Comparison of ENCODE assay signal across 8 cellular contexts in the genomic region with DNA sequence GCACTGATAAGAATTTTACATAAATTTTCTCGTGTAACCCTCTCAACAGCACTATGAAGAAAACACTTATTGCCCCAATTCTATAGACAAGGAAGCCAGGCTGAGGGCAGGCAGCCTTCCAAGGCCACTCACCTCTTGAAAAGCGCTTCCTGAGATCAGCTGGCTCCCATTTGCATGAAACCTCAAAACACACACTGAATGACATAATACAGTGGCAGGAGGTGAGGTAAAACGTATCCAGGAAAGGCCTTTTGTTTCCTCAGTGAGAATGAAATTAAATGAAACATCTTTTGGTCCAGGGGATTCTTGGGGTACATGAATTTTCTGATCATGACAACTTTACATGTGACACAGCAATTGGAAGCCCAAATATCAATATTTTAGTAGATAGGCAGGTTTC.
DNase-seq lines count a peak whose midpoint lies in the region; ATAC-seq and TF ChIP-seq lines count a peak whose summit lies in the region.

No MANE protein-coding gene starts in this region.

- H3K36me3 Mint-ChIP-seq in T-helper 17 cell (ENCODE audit: low read depth) = no peaks in the 10 kb centered on the region

- no peak for TF ChIP-seq CTCF in gastrocnemius medialis (IDR thresholded peaks at IDR 0.05 in 4 of 5, conservative IDR thresholded peaks at IDR 0.05 in 1 of 5)

- H3K27me3 ChIP-seq in effector memory CD4-positive, alpha-beta T cell (replicated peaks; ENCODE audit: control insufficient read depth, insufficient read depth, low read length, poor library complexity, severe bottlenecking) = no peaks in the 10 kb centered on the region
- no peaks in the 10 kb centered on the region for H3K27me3 ChIP-seq in gastrocnemius medialis

- TF ChIP-seq POLR2A in gastrocnemius medialis (IDR thresholded peaks at IDR 0.05) = no peak

- in situ Hi-C loops in gastrocnemius medialis (cut with MboI; ENCODE audit: low sequenced_read_pairs in 4 of 4) = no loop called here

- H3K9me3 ChIP-seq in T-helper 17 cell (ENCODE audit: control insufficient read depth, low read length, poor library complexity, severe bottlenecking) = no peaks in the 10 kb centered on the region
- H3K9me3 ChIP-seq in effector memory CD4-positive, alpha-beta T cell (ENCODE audit: control insufficient read depth, low read length) = no peaks in the 10 kb centered on the region
- no peaks in the 10 kb centered on the region for H3K9me3 ChIP-seq in gastrocnemius medialis

- intact Hi-C loops in gastrocnemius medialis (cut with DNase I; ENCODE audit: low total_unique reads) = no loop called here

- DNase-seq in A172 (ENCODE audit: low spot score) (peak; percentile 44), T-helper 17 cell (no peak), medulla oblongata (ENCODE audit: extremely low spot score) (peak; percentile 2), gastrocnemius medialis (no peak), NCI-H2171 (lab: John Stamatoyannopoulos, UW) (no peak)
- no peak for DNase-seq in effector memory CD4-positive, alpha-beta T cell

- H3K4me1 Mint-ChIP-seq in T-helper 17 cell = peaks cover 14% of the 10 kb centered on the region

- H3K27ac Mint-ChIP-seq in T-helper 17 cell = peak overlapping the region; percentile 87

- no peak overlapping the region for H3K4me3 ChIP-seq in effector memory CD4-positive, alpha-beta T cell (ENCODE audit: insufficient read depth, low read depth, low read length, poor library complexity, severe bottlenecking)
- no peak overlapping the region for H3K4me3 ChIP-seq in gastrocnemius medialis

- H3K4me1 ChIP-seq in effector memory CD4-positive, alpha-beta T cell (ENCODE audit: control insufficient read depth, insufficient read depth, low read length, poor library complexity, severe bottlenecking) = peaks cover 4% of the 10 kb centered on the region
- H3K4me1 ChIP-seq in gastrocnemius medialis = peaks cover 0 to 10% of the 10 kb centered on the region in 2 donors

- H3K27ac ChIP-seq in effector memory CD4-positive, alpha-beta T cell (ENCODE audit: insufficient read depth, low read length, poor library complexity, severe bottlenecking) = no peak overlapping the region
- peak overlapping the region in 2 of 4 donors; percentile 8 to 10 for H3K27ac ChIP-seq in gastrocnemius medialis

- H3K4me3 Mint-ChIP-seq in T-helper 17 cell = peak overlapping the region; percentile 13

- no peaks in the 10 kb centered on the region for H3K36me3 ChIP-seq in effector memory CD4-positive, alpha-beta T cell (ENCODE audit: control insufficient read depth, insufficient read depth, low read length)
- no peaks in the 10 kb centered on the region for H3K36me3 ChIP-seq in gastrocnemius medialis

- H3K27me3 Mint-ChIP-seq in T-helper 17 cell = no peaks in the 10 kb centered on the region

- ATAC-seq in GM18909 (IDR thresholded peaks at IDR 0.05; ENCODE audit: poor library complexity, unreplicated experiment) (peak; percentile 77), HG03159 (IDR thresholded peaks at IDR 0.05; ENCODE audit: unreplicated experiment) (peak; percentile 73), T-helper 17 cell (peak; percentile 85), gastrocnemius medialis (no peak)

Comparison
In these comparisons a context has a peak if more than half of its experiments do, and no peak if none do; other contexts are left out.
1. DNase-seq: peak in A172 (single experiment) and medulla oblongata (single experiment); none in T-helper 17 cell (0 of 3), effector memory CD4-positive, alpha-beta T cell (0 of 3), gastrocnemius medialis (0 of 2) and NCI-H2171 (single experiment).
2. ATAC-seq: peak in GM18909 (single experiment), HG03159 (single experiment) and T-helper 17 cell (single experiment); none in gastrocnemius medialis (0 of 2).